ENCODE assay signal across 38 cellular contexts in genomic region chr17:50820651-50821050, GRCh38. TPM values are rescaled to one million over a fixed set of nuclear protein-coding genes. Genes with fewer than 3 reads are reported as not detected.
"Had no signal": no experiment of that assay in that cellular context is flagged by ENCODE, and none has a peak within 500 bp of the region (broad histone marks: within the 10 kb centered on the region; RNA-seq: fewer than 3 reads in every experiment).

No MANE protein-coding gene starts in this region.

- H3K27ac ChIP-seq: adrenal gland, body of pancreas, brain microvascular endothelial cell, breast epithelium, VCaP had no signal

- H3K4me3 ChIP-seq: adrenal gland, body of pancreas, breast epithelium had no signal

- ATAC-seq: activated CD8-positive, alpha-beta T cell treated with anti-CD3 and anti-CD28 coated beads for 36 hours; activated naive CD4-positive, alpha-beta T cell treated with anti-CD3 and anti-CD28 coated beads, Interleukin-2, amount 50 U/mL, for 72 hours; activated T-cell treated with anti-CD3 and anti-CD28 coated beads, Interleukin-2, amount 50 U/mL, for 4 hours; activated T-cell treated with anti-CD3 and anti-CD28 coated beads, Interleukin-2, amount 50 U/mL, for 72 hours; body of pancreas had no signal

- H3K9me3 ChIP-seq: adrenal gland, body of pancreas, breast epithelium had no signal

- DNase-seq: activated B cell treated with CpG ODN at 0.5 μM for 24 hours; activated CD4-positive, alpha-beta memory T cell treated with anti-CD3 and anti-CD28 coated beads for 36 hours; activated CD4-positive, alpha-beta T cell treated with anti-CD3 and anti-CD28 coated beads for 4 hours; activated CD4-positive, alpha-beta T cell treated with anti-CD3 and anti-CD28 coated beads, Interleukin-2, amount 10 ng/mL, durations not matched to agents 24 days and 14 days; activated CD4-positive, alpha-beta T cell treated with anti-CD3 and anti-CD28 coated beads, Interleukin-2, amount 50 U/mL, for 1 hour; activated CD4-positive, alpha-beta T cell treated with anti-CD3 and anti-CD28 coated beads, Interleukin-2, amount 50 U/mL, for 4 hours; activated CD4-positive, CD25-positive, alpha-beta regulatory T cell treated with anti-CD3 and anti-CD28 coated beads, Interleukin-2, amount 50 U/mL, for 72 hours; activated CD8-positive, alpha-beta memory T cell treated with anti-CD3 and anti-CD28 coated beads, Interleukin-2, amount 50 U/mL, for 4 hours; activated CD8-positive, alpha-beta T cell treated with anti-CD3 and anti-CD28 coated beads for 36 hours; activated effector memory CD4-positive, alpha-beta T cell treated with anti-CD3 and anti-CD28 coated beads, Interleukin-2, amount 50 U/mL, for 16 hours; activated gamma-delta T cell treated with Interleukin-2 at 50 U/mL for 16 hours; activated naive CD4-positive, alpha-beta T cell; activated naive CD4-positive, alpha-beta T cell treated with anti-CD3 and anti-CD28 coated beads for 36 hours; activated naive CD4-positive, alpha-beta T cell treated with anti-CD3 and anti-CD28 coated beads, Interleukin-2, amount 50 U/mL, for 16 hours; activated naive CD8-positive, alpha-beta T cell treated with anti-CD3 and anti-CD28 coated beads for 36 hours; activated T-cell treated with anti-CD3 and anti-CD28 coated beads for 4 hours; activated T-cell treated with anti-CD3 and anti-CD28 coated beads, Interleukin-2, amount 50 U/mL, for 1 hour; activated T-cell treated with anti-CD3 and anti-CD28 coated beads, Interleukin-2, amount 50 U/mL, for 4 hours; activated T-cell treated with anti-CD3 and anti-CD28 coated beads, Interleukin-2, amount 50 U/mL, for 72 hours; adrenal gland; amniotic stem cell; aorta; body of pancreas; brain microvascular endothelial cell; central memory CD4-positive, alpha-beta T cell; cerebellar nuclear complex; T-helper 1 cell; T-helper 2 cell; T-helper 9 cell had no signal

- H3K36me3 ChIP-seq: adrenal gland, brain microvascular endothelial cell, breast epithelium had no signal

- H3K27me3 ChIP-seq: adrenal gland, body of pancreas, brain microvascular endothelial cell, breast epithelium had no signal

- FAIRE-seq: astrocyte, TTC549 had no signal

- H3K4me1 ChIP-seq: breast epithelium had no signal

RNA-seq across cellular contexts. Expression of gene WFIKKN2, which starts 14.7 kb away (rescaled TPM):
- total RNA-seq: activated B cell treated with CpG ODN at 0.5 μM for 24 hours; activated CD4-positive, alpha-beta memory T cell treated with anti-CD3 and anti-CD28 coated beads for 36 hours; activated CD4-positive, alpha-beta T cell treated with anti-CD3 and anti-CD28 coated beads, Interleukin-2, amount 10 ng/mL, durations not matched to agents 24 days and 14 days; activated CD8-positive, alpha-beta memory T cell treated with anti-CD3 and anti-CD28 coated beads for 36 hours; activated CD8-positive, alpha-beta T cell treated with anti-CD3 and anti-CD28 coated beads for 36 hours; activated naive CD4-positive, alpha-beta T cell treated with anti-CD3 and anti-CD28 coated beads for 36 hours; activated naive CD4-positive, alpha-beta T cell treated with anti-CD3 and anti-CD28 coated beads, Interleukin-2, amount 50 U/mL, for 72 hours; activated naive CD8-positive, alpha-beta T cell treated with anti-CD3 and anti-CD28 coated beads for 36 hours; activated T-cell treated with anti-CD3 and anti-CD28 coated beads, Interleukin-2, amount 50 U/mL, for 4 hours; activated T-cell treated with anti-CD3 and anti-CD28 coated beads, Interleukin-2, amount 50 U/mL, for 72 hours; activated T-helper 1 cell treated with anti-CD3 and anti-CD28 coated beads, Interleukin-12 subunit alpha, Interleukin-12 subunit beta, Interleukin-2, Interleukin-4 antibody, amounts not matched to agents 30 ng/mL and 10 ng/mL and 1 ng/mL, durations not matched to agents 14 hours and 24 hours and 36 hours; activated T-helper 17 cell treated with anti-CD3 and anti-CD28 coated beads, Interleukin-2, amount 50 U/mL, for 72 hours; breast epithelium had no signal
- polyA plus RNA-seq: aorta had no signal

RNA-seq across cellular contexts. Expression of gene ANKRD40CL, which starts 53.3 kb away (rescaled TPM):
- total RNA-seq: activated CD4-positive, alpha-beta memory T cell treated with anti-CD3 and anti-CD28 coated beads for 36 hours; activated CD4-positive, alpha-beta T cell treated with anti-CD3 and anti-CD28 coated beads, Interleukin-2, amount 10 ng/mL, durations not matched to agents 24 days and 14 days; activated CD8-positive, alpha-beta memory T cell treated with anti-CD3 and anti-CD28 coated beads for 36 hours; activated CD8-positive, alpha-beta T cell treated with anti-CD3 and anti-CD28 coated beads for 36 hours; activated naive CD4-positive, alpha-beta T cell treated with anti-CD3 and anti-CD28 coated beads for 36 hours; activated naive CD4-positive, alpha-beta T cell treated with anti-CD3 and anti-CD28 coated beads, Interleukin-2, amount 50 U/mL, for 72 hours; activated naive CD8-positive, alpha-beta T cell treated with anti-CD3 and anti-CD28 coated beads for 36 hours; activated T-cell treated with anti-CD3 and anti-CD28 coated beads, Interleukin-2, amount 50 U/mL, for 4 hours; activated T-cell treated with anti-CD3 and anti-CD28 coated beads, Interleukin-2, amount 50 U/mL, for 72 hours; activated T-helper 1 cell treated with anti-CD3 and anti-CD28 coated beads, Interleukin-12 subunit alpha, Interleukin-12 subunit beta, Interleukin-2, Interleukin-4 antibody, amounts not matched to agents 30 ng/mL and 10 ng/mL and 1 ng/mL, durations not matched to agents 14 hours and 24 hours and 36 hours; activated T-helper 17 cell treated with anti-CD3 and anti-CD28 coated beads, Interleukin-2, amount 50 U/mL, for 72 hours; adrenal gland; aorta; astrocyte; breast epithelium; cardiac septum had no signal
- polyA plus RNA-seq: adrenal gland had no signal
